In genomic region chr20:53559816-53560215, GRCh38 we compare ENCODE assay signal across 20 cellular contexts.
"Had no signal": no experiment of that assay in that cellular context is flagged by ENCODE, and none has a peak within 500 bp of the region (broad histone marks: within the 10 kb centered on the region; RNA-seq: fewer than 3 reads in every experiment).

No MANE protein-coding gene starts in this region.

- ATAC-seq: activated CD8-positive, alpha-beta T cell treated with anti-CD3 and anti-CD28 coated beads for 36 hours; activated T-cell treated with anti-CD3 and anti-CD28 coated beads, Interleukin-2, amount 50 U/mL, for 72 hours; esophagus mucosa; mucosa of descending colon; naive thymus-derived CD8-positive, alpha-beta T cell; WTC11 had no signal

- H3K4me1 ChIP-seq: left ventricle myocardium inferior, parathyroid adenoma, sigmoid colon, tibial nerve had no signal

- H3K4me3 Mint-ChIP-seq: activated CD8-positive, alpha-beta T cell treated with anti-CD3 and anti-CD28 coated beads for 36 hours; activated T-cell treated with anti-CD3 and anti-CD28 coated beads, Interleukin-2, amount 50 U/mL, for 72 hours; memory B cell; WTC11 had no signal

- H3K9me3 ChIP-seq: left ventricle myocardium inferior, mucosa of descending colon, sigmoid colon, tibial nerve, vagina had no signal

- DNase-seq: activated CD4-positive, alpha-beta T cell treated with anti-CD3 and anti-CD28 coated beads for 4 hours; activated CD8-positive, alpha-beta memory T cell treated with anti-CD3 and anti-CD28 coated beads, Interleukin-2, amount 50 U/mL, for 48 hours; activated CD8-positive, alpha-beta T cell treated with anti-CD3 and anti-CD28 coated beads for 36 hours; activated T-cell treated with anti-CD3 and anti-CD28 coated beads, Interleukin-2, amount 50 U/mL, for 72 hours; anterior cingulate cortex; foreskin melanocyte; left ventricle myocardium inferior; mucosa of descending colon; naive thymus-derived CD8-positive, alpha-beta T cell; stimulated activated CD4-positive, alpha-beta T cell treated with anti-CD3 and anti-CD28 coated beads, Interleukin-1b, Interleukin-23, amount 100 ng/mL, for 48 hours; stimulated activated naive CD4-positive, alpha-beta T cell; substantia nigra; T-helper 2 cell had no signal

- H3K36me3 ChIP-seq: sigmoid colon, vagina had no signal

- H3K27me3 Mint-ChIP-seq: activated CD8-positive, alpha-beta T cell treated with anti-CD3 and anti-CD28 coated beads for 36 hours; memory B cell; naive thymus-derived CD8-positive, alpha-beta T cell had no signal

- H3K9ac ChIP-seq: parathyroid adenoma had no signal

- H3K9me3 Mint-ChIP-seq: activated CD8-positive, alpha-beta T cell treated with anti-CD3 and anti-CD28 coated beads for 36 hours; activated T-cell treated with anti-CD3 and anti-CD28 coated beads, Interleukin-2, amount 50 U/mL, for 72 hours; memory B cell; naive thymus-derived CD8-positive, alpha-beta T cell; WTC11 had no signal

- H3K4me3 ChIP-seq: left ventricle myocardium inferior, mucosa of descending colon, sigmoid colon, tibial nerve, vagina had no signal

- H3K27me3 ChIP-seq: sigmoid colon, tibial nerve, vagina had no signal

- H3K27ac ChIP-seq: left ventricle myocardium inferior, parathyroid adenoma, sigmoid colon, tibial nerve, vagina had no signal

- H2AFZ ChIP-seq: parathyroid adenoma had no signal
